Comparison of ENCODE assay signal across 1 cellular context in the genomic region with DNA sequence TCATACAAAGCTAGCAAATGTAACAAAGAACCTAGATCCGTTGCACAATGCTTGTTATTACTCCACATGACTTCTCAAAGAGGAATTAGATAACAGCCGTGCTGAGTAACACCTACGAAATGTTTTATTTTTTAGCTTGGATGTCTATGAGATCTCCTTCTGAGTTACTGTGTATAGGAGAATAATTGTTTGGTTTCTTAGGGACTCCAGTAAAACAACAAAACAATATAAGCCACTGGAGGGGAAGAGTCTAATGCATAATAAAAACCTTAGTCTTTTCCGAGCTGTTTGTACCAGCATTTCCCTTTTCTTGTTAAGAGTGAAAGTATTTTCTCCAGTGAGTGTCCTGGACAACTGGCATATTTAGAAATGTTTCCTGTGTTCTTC.
TF ChIP-seq lines count a peak whose summit lies in the region.

No MANE protein-coding gene starts in this region.

TF ChIP-seq in endothelial cell of umbilical vein, 7 proteins besides CTCF, POLR2A, EP300 and RAD21:
- TF ChIP-seq, protein P1, sequence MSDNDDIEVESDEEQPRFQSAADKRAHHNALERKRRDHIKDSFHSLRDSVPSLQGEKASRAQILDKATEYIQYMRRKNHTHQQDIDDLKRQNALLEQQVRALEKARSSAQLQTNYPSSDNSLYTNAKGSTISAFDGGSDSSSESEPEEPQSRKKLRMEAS (IDR thresholded peaks at IDR 0.05; ENCODE audit: insufficient read depth, insufficient read length), result no peak
- TF ChIP-seq JUN (IDR thresholded peaks at IDR 0.05; ENCODE audit: borderline replicate concordance, insufficient read depth, insufficient read length, low read depth) (no peak), EZH2 (IDR thresholded peaks at IDR 0.05; ENCODE audit: borderline replicate concordance, low read depth, low read length, severe bottlenecking) (no peak), FOS (IDR thresholded peaks at IDR 0.05; ENCODE audit: borderline replicate concordance, insufficient read depth, low read length) (no peak), POLR2AphosphoS5 (IDR thresholded peaks at IDR 0.05; ENCODE audit: insufficient read depth, low read depth, low read length) (no peak), MYC (IDR thresholded peaks at IDR 0.05; ENCODE audit: low read depth, low read length) (no peak), GATA2 (IDR thresholded peaks at IDR 0.05; ENCODE audit: insufficient read depth, insufficient read length, low read depth, low read length) (no peak)
TF ChIP-seq in endothelial cell of umbilical vein: peak in this region for 0.
